ENCODE assay signal across 22 cellular contexts in the genomic region with DNA sequence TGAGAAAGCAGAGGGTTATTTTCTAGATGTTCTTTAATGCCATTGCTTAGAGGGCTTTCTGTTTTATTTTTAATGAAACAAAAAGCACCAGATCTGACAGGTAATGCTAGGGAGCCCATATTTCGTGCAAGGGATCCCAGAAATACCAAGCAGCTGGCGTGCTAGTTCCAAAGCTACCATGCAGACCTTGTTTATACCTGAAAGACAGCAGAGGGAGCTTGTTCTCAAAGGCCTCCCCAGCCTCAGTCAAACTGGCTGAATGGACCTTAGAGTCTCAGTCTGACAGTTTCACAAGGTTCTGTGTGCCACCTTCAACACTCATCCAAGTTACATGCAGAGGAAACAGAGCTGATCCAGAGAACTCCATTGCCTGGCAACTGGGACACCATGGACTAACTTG. TPM values are rescaled to one million over a fixed set of nuclear protein-coding genes. Genes with fewer than 3 reads are reported as not detected.
"Had no signal": no experiment of that assay in that cellular context is flagged by ENCODE, and none has a peak within 500 bp of the region (broad histone marks: within the 10 kb centered on the region; RNA-seq: fewer than 3 reads in every experiment).

No MANE protein-coding gene starts in this region.

- DNase-seq: activated CD4-positive, alpha-beta T cell treated with anti-CD3 and anti-CD28 coated beads for 1 hour; activated CD4-positive, alpha-beta T cell treated with anti-CD3 and anti-CD28 coated beads, Interleukin-2, amount 50 U/mL, for 1 hour; activated T-cell treated with anti-CD3 and anti-CD28 coated beads, Interleukin-2, amount 50 U/mL, for 1 hour; adrenal gland; brain microvascular endothelial cell; central memory CD4-positive, alpha-beta T cell; heart right ventricle; lower lobe of right lung; naive B cell; posterior cingulate gyrus; small intestine; stimulated activated CD4-positive, alpha-beta T cell treated with anti-CD3 and anti-CD28 coated beads, Interleukin-2, amount 100 ng/mL, for 24 hours; stomach; T-helper 17 cell had no signal

- H3K27me3 Mint-ChIP-seq: naive B cell had no signal

- H3K9me3 ChIP-seq: adrenal gland, ascending aorta, heart right ventricle, lower lobe of right lung, stomach, suprapubic skin had no signal

- H3K9ac ChIP-seq: neural progenitor cell had no signal

- H3K27ac ChIP-seq: adrenal gland, ascending aorta, brain microvascular endothelial cell, epithelial cell of prostate, heart right ventricle, lower lobe of right lung, neural progenitor cell, stomach, suprapubic skin, tibial nerve had no signal

- H3K36me3 Mint-ChIP-seq: activated naive CD4-positive, alpha-beta T cell treated with anti-CD3 and anti-CD28 coated beads, Interleukin-2, amount 50 U/mL, for 72 hours; naive B cell; neural progenitor cell; stimulated activated effector memory CD8-positive, alpha-beta T cell treated with anti-CD3 and anti-CD28 coated beads, Interleukin-12 subunit alpha, Interleukin-12 subunit beta, amount 100 ng/mL, for 72 hours had no signal

- H3K4me1 ChIP-seq: ascending aorta, heart right ventricle, lower lobe of right lung, stomach, suprapubic skin, tibial nerve had no signal

- H3K36me3 ChIP-seq: adrenal gland, ascending aorta, brain microvascular endothelial cell, heart right ventricle, lower lobe of right lung, neural progenitor cell, stomach, suprapubic skin, tibial nerve had no signal

- H2AFZ ChIP-seq: neural progenitor cell had no signal

- ATAC-seq: activated naive CD4-positive, alpha-beta T cell treated with anti-CD3 and anti-CD28 coated beads, Interleukin-2, amount 50 U/mL, for 72 hours; heart right ventricle; lower lobe of right lung; sciatic nerve; stimulated activated effector memory CD8-positive, alpha-beta T cell treated with anti-CD3 and anti-CD28 coated beads, Interleukin-12 subunit alpha, Interleukin-12 subunit beta, amount 100 ng/mL, for 72 hours; T-helper 17 cell had no signal

- H3K27me3 ChIP-seq: adrenal gland, ascending aorta, brain microvascular endothelial cell, neural progenitor cell, stomach, suprapubic skin, tibial nerve had no signal

- H3K4me3 ChIP-seq: adrenal gland, ascending aorta, heart right ventricle, lower lobe of right lung, neural progenitor cell, stomach, suprapubic skin, tibial nerve had no signal

- H3K4me1 Mint-ChIP-seq: naive B cell; stimulated activated effector memory CD8-positive, alpha-beta T cell treated with anti-CD3 and anti-CD28 coated beads, Interleukin-12 subunit alpha, Interleukin-12 subunit beta, amount 100 ng/mL, for 72 hours had no signal

- H3K4me3 Mint-ChIP-seq: naive B cell; neural progenitor cell; stimulated activated effector memory CD8-positive, alpha-beta T cell treated with anti-CD3 and anti-CD28 coated beads, Interleukin-12 subunit alpha, Interleukin-12 subunit beta, amount 100 ng/mL, for 72 hours; T-helper 17 cell had no signal

- H3K27ac Mint-ChIP-seq: activated naive CD4-positive, alpha-beta T cell treated with anti-CD3 and anti-CD28 coated beads, Interleukin-2, amount 50 U/mL, for 72 hours; naive B cell; neural progenitor cell; stimulated activated effector memory CD8-positive, alpha-beta T cell treated with anti-CD3 and anti-CD28 coated beads, Interleukin-12 subunit alpha, Interleukin-12 subunit beta, amount 100 ng/mL, for 72 hours; T-helper 17 cell had no signal

- H3K4me2 ChIP-seq: neural progenitor cell had no signal

- H3K9me3 Mint-ChIP-seq: activated naive CD4-positive, alpha-beta T cell treated with anti-CD3 and anti-CD28 coated beads, Interleukin-2, amount 50 U/mL, for 72 hours had no signal

RNA-seq across cellular contexts. Expression of a gene that starts 48.6 kb away (rescaled TPM):
- total RNA-seq: ascending aorta, T-helper 17 cell had no signal
